6 cellular contexts compared by ENCODE assay signal in the genomic region with DNA sequence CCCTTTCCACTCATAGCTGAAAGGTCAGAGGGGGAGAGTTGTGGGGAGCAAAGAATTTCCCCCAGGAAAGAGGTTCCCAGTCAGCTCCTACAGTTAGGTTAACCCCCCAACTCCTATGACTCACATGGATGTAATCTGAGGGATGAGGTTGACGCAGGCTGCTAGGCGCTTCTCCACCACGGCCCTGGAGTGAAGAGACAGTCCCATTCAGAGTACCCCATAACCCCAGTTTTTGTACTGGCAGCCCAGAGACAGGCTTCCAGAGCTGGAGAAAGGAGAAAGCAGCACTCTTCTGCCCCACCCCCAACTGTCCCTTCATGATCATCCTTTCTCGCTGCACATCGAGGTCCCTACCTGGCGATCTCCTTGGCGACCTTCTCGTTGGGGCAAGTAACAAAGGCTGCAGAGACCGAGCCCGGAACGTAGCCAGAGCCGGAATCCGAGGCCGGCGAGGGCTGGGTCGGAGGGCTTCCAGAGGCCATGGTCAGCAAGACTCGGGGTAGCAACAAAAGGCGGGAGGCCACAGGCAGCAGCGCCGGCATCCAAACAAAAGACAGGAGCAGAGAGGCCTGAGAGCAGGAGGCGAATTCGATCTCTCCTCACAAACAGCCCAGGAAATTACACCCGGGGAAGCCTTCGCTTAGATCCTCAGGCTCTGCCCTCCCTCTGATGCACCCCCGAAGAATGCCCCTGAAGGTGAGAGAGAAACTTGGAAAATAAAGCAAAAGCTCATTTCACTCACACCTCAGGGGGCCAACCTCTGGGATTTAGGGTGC. TPM values are rescaled to one million over a fixed set of nuclear protein-coding genes. Genes with fewer than 3 reads are reported as not detected.
A peak's percentile ranks its signal among the peaks of the same experiment; 100 is the strongest.
DNase-seq lines count a peak whose midpoint lies in the region; ATAC-seq and TF ChIP-seq lines count a peak whose summit lies in the region.

No MANE protein-coding gene starts in this region.

- peak overlapping the region; percentile 99 for H3K27ac Mint-ChIP-seq in stimulated activated effector memory CD8-positive, alpha-beta T cell treated with anti-CD3 and anti-CD28 coated beads, Interleukin-12 subunit alpha, Interleukin-12 subunit beta, amount 100 ng/mL, for 72 hours

- no peaks in the 10 kb centered on the region for H3K9me3 Mint-ChIP-seq in stimulated activated effector memory CD8-positive, alpha-beta T cell treated with anti-CD3 and anti-CD28 coated beads, Interleukin-12 subunit alpha, Interleukin-12 subunit beta, amount 100 ng/mL, for 72 hours

- H3K9me3 ChIP-seq in esophagus muscularis mucosa = no peaks in the 10 kb centered on the region

- TF ChIP-seq POLR2A in esophagus muscularis mucosa (IDR thresholded peaks at IDR 0.05; ENCODE audit: low read depth) = no peak

- peak overlapping the region; percentile 89 for H3K4me3 Mint-ChIP-seq in stimulated activated effector memory CD8-positive, alpha-beta T cell treated with anti-CD3 and anti-CD28 coated beads, Interleukin-12 subunit alpha, Interleukin-12 subunit beta, amount 100 ng/mL, for 72 hours

- peaks cover 69% of the 10 kb centered on the region for H3K36me3 Mint-ChIP-seq in stimulated activated effector memory CD8-positive, alpha-beta T cell treated with anti-CD3 and anti-CD28 coated beads, Interleukin-12 subunit alpha, Interleukin-12 subunit beta, amount 100 ng/mL, for 72 hours

- peak overlapping the region; percentile 65 to 80 (median 74) for H3K4me3 ChIP-seq in esophagus muscularis mucosa

- no peaks in the 10 kb centered on the region for H3K27me3 ChIP-seq in esophagus muscularis mucosa

- H3K4me1 ChIP-seq in esophagus muscularis mucosa = peaks cover 34 to 86% (median 82%) of the 10 kb centered on the region in 4 donors

- intact Hi-C loops in esophagus muscularis mucosa (cut with DNase I) = no loop called here

- DNase-seq in NCI-H69 (lab: John Stamatoyannopoulos, UW) (peak; percentile 66), esophagus muscularis mucosa (ENCODE audit: extremely low spot score) (no peak), amygdala (lab: John Stamatoyannopoulos, UW) (no peak)
- no peak for DNase-seq in stimulated activated effector memory CD8-positive, alpha-beta T cell treated with anti-CD3 and anti-CD28 coated beads, Interleukin-12 subunit alpha, Interleukin-12 subunit beta, amount 100 ng/mL, for 72 hours (ENCODE audit: low spot score in 2 of 2)

- peaks cover 24 to 44% (median 43%) of the 10 kb centered on the region in 4 donors for H3K36me3 ChIP-seq in esophagus muscularis mucosa

- no peak for ATAC-seq in stimulated activated effector memory CD8-positive, alpha-beta T cell treated with anti-CD3 and anti-CD28 coated beads, Interleukin-12 subunit alpha, Interleukin-12 subunit beta, amount 100 ng/mL, for 72 hours
- no peak for ATAC-seq in HG03108 (IDR thresholded peaks at IDR 0.05; ENCODE audit: unreplicated experiment)

- H3K27ac ChIP-seq in C4-2B (peak overlapping the region; percentile 78), esophagus muscularis mucosa (replicated peaks in 1 of 4) (peak overlapping the region; percentile 89 to 96 (median 96))

- peaks cover 80% of the 10 kb centered on the region for H3K4me1 Mint-ChIP-seq in stimulated activated effector memory CD8-positive, alpha-beta T cell treated with anti-CD3 and anti-CD28 coated beads, Interleukin-12 subunit alpha, Interleukin-12 subunit beta, amount 100 ng/mL, for 72 hours

- no peak for TF ChIP-seq EP300 in esophagus muscularis mucosa (IDR thresholded peaks at IDR 0.05)

- WGBS in esophagus muscularis mucosa = 2% methylated on average over 18 of the region's 25 CpGs

- TF ChIP-seq CTCF in C4-2B (conservative IDR thresholded peaks at IDR 0.05) (no peak), esophagus muscularis mucosa (IDR thresholded peaks at IDR 0.05) (no peak)

RNA-seq across cellular contexts. Expression of a gene that starts 0.6 kb away (rescaled TPM):
- 100 to 1,000 TPM; 109 to 136 (median 123) TPM for total RNA-seq in esophagus muscularis mucosa

RNA-seq across cellular contexts. Expression of a gene that starts 2.5 kb away (rescaled TPM):
- total RNA-seq in esophagus muscularis mucosa = 10 to 100 TPM in 3 of 4 donors, 1 to 10 TPM in 1; 8.0 to 17.6 (median 13.2) TPM

RNA-seq across cellular contexts. Expression of a gene that starts 6.5 kb away (rescaled TPM):
- 10 to 100 TPM; 68.5 to 91.5 (median 84.9) TPM for total RNA-seq in esophagus muscularis mucosa

RNA-seq across cellular contexts. Expression of a gene that starts 25.7 kb away (rescaled TPM):
- 1 to 10 TPM in 1 of 4 donors, under 1 TPM in 2, not detected in 1; 0.39 to 1.1 (median 0.42) TPM for total RNA-seq in esophagus muscularis mucosa

RNA-seq across cellular contexts. Expression of a gene that starts 37.1 kb away (rescaled TPM):
- total RNA-seq in esophagus muscularis mucosa = 1 to 10 TPM; 1.7 to 3.5 (median 3.0) TPM
